In the genomic region with DNA sequence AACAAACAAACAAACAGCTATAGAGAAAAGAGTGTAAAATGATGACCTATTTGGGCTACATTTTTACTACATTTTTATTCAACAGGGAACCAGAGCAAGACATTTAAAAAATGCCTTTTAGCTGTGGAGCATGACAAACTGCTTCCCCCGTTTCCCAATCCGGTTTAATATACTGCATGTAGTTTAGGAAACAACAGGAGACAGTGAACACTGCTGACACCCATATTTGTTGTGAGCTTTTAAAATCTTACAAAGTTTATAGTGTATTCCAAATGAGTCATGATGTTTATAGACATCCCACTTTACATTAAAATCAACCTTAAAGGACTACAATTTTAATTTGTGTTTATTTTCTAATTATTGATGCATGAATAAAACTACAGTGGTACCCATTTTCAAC, we compare ENCODE assay signal across 35 cellular contexts.
"Had no signal": no experiment of that assay in that cellular context is flagged by ENCODE, and none has a peak within 500 bp of the region (broad histone marks: within the 10 kb centered on the region; RNA-seq: fewer than 3 reads in every experiment).

No MANE protein-coding gene starts in this region.

- H3K4me2 ChIP-seq: KMS-11 had no signal

- H3K27me3 ChIP-seq: MG63 had no signal

- H3K9me3 ChIP-seq: MG63 had no signal

- DNase-seq: Karpas-422, Kasumi-1, KBM-7, KG1, MG63, MM.1S, MV-4-11, NCI-H1048, NCI-H1092, NCI-H1092 treated with DMSO at 0.1 percent for 48 hours, NCI-H1105, NCI-H1105 treated with DMSO at 0.1 percent for 48 hours, NCI-H1417, NCI-H1417 treated with DMSO at 0.1 percent for 48 hours, NCI-H1436, NCI-H1436 treated with DMSO at 0.1 percent for 48 hours, NCI-H146, NCI-H1694, NCI-H1694 treated with DMSO at 0.1 percent for 48 hours, NCI-H187, NCI-H187 treated with DMSO at 0.1 percent for 48 hours, NCI-H1930, NCI-H2029 treated with DMSO at 0.1 percent for 48 hours, NCI-H2081, NCI-H2081 treated with DMSO at 0.1 percent for 48 hours, NCI-H2107, NCI-H2171, NCI-H2171 treated with DMSO at 0.1 percent for 48 hours, NCI-H2227 treated with DMSO at 0.1 percent for 48 hours, NCI-H226, NCI-H345, NCI-H446, NCI-H446 treated with DMSO at 0.1 percent for 48 hours, NCI-H510A had no signal

- H3K36me3 ChIP-seq: MG63 had no signal

- H3K4me3 ChIP-seq: MG63 had no signal

- H3K9ac ChIP-seq: KMS-11 had no signal

- H3K27ac ChIP-seq: KMS-11 had no signal
